8 cellular contexts compared by ENCODE assay signal in genomic region chr17:18314059-18314730, GRCh38. TPM values are rescaled to one million over a fixed set of nuclear protein-coding genes. Genes with fewer than 3 reads are reported as not detected.
A peak's percentile ranks its signal among the peaks of the same experiment; 100 is the strongest.
DNase-seq lines count a peak whose midpoint lies in the region; ATAC-seq and TF ChIP-seq lines count a peak whose summit lies in the region.

No MANE protein-coding gene starts in this region.

- H3K4me2 ChIP-seq in OCI-LY3 (ENCODE audit: low read length) = peak overlapping the region; percentile 77

- H3K27me3 ChIP-seq in CD8-positive, alpha-beta memory T cell (ENCODE audit: insufficient read depth, low read length, poor library complexity, severe bottlenecking) = no peaks in the 10 kb centered on the region
- H3K27me3 ChIP-seq in OCI-LY3 (ENCODE audit: low read depth, low read length) = no peaks in the 10 kb centered on the region

- peaks cover 54% of the 10 kb centered on the region for H3K79me2 ChIP-seq in OCI-LY3 (ENCODE audit: low read length)

- ATAC-seq in GM21717 (IDR thresholded peaks at IDR 0.05; ENCODE audit: unreplicated experiment) (peak; percentile 16), GM18520 (IDR thresholded peaks at IDR 0.05; ENCODE audit: unreplicated experiment) (no peak)

- H3K27me3 Mint-ChIP-seq in CD8-positive, alpha-beta memory T cell = peaks cover 0 to 3% of the 10 kb centered on the region in 2 donors
- no peaks in the 10 kb centered on the region for H3K27me3 Mint-ChIP-seq in dendritic cell treated with granulocyte-macrophage colony-stimulating factor and Interleukin-4, amounts not matched to agents 40 ng/mL and 50 ng/mL, for 4 days

- peak overlapping the region; percentile 100 for H3K4me3 ChIP-seq in CD8-positive, alpha-beta memory T cell (ENCODE audit: low read length)
- H3K4me3 ChIP-seq in OCI-LY3 (ENCODE audit: low read length) = peak overlapping the region; percentile 92

- peak in 1 of 5 donors; percentile 16 for DNase-seq in CD8-positive, alpha-beta memory T cell
- peak; percentile 52 for DNase-seq in midbrain (lab: John Stamatoyannopoulos, UW)
- DNase-seq in stimulated activated CD4-positive, alpha-beta T cell treated with anti-CD3 and anti-CD28 coated beads, Interleukin-2, amount 100 ng/mL, for 48 hours = no peak
- DNase-seq in GM19238 (ENCODE audit: insufficient read length, low spot score) = no peak

- peak overlapping the region; percentile 87 to 98 (median 96) for H3K4me3 Mint-ChIP-seq in CD8-positive, alpha-beta memory T cell
- peak overlapping the region; percentile 89 for H3K4me3 Mint-ChIP-seq in dendritic cell treated with granulocyte-macrophage colony-stimulating factor and Interleukin-4, amounts not matched to agents 40 ng/mL and 50 ng/mL, for 4 days

- no peak for TF ChIP-seq CTCF in OCI-LY3 (IDR thresholded peaks at IDR 0.05; ENCODE audit: low read depth, low read length)

- peak overlapping the region; percentile 96 for H3K27ac ChIP-seq in CD8-positive, alpha-beta memory T cell (ENCODE audit: low read depth, low read length)
- peak overlapping the region; percentile 79 for H3K27ac ChIP-seq in OCI-LY3 (ENCODE audit: low read length)

- H3K27ac Mint-ChIP-seq in CD8-positive, alpha-beta memory T cell = peak overlapping the region; percentile 83 to 99 (median 98)
- H3K27ac Mint-ChIP-seq in dendritic cell treated with granulocyte-macrophage colony-stimulating factor and Interleukin-4, amounts not matched to agents 40 ng/mL and 50 ng/mL, for 4 days = peak overlapping the region; percentile 100

- peak overlapping the region; percentile 68 for H3K9ac ChIP-seq in OCI-LY3 (ENCODE audit: low read length)

- H3K36me3 Mint-ChIP-seq in CD8-positive, alpha-beta memory T cell = peaks cover 0 to 60% (median 4%) of the 10 kb centered on the region in 3 donors
- peaks cover 90% of the 10 kb centered on the region for H3K36me3 Mint-ChIP-seq in dendritic cell treated with granulocyte-macrophage colony-stimulating factor and Interleukin-4, amounts not matched to agents 40 ng/mL and 50 ng/mL, for 4 days (ENCODE audit: low read depth)

- H2AFZ ChIP-seq in OCI-LY3 (ENCODE audit: low read depth, low read length) = no peak overlapping the region

- peaks cover 64 to 81% (median 73%) of the 10 kb centered on the region in 3 donors for H3K4me1 Mint-ChIP-seq in CD8-positive, alpha-beta memory T cell
- H3K4me1 Mint-ChIP-seq in dendritic cell treated with granulocyte-macrophage colony-stimulating factor and Interleukin-4, amounts not matched to agents 40 ng/mL and 50 ng/mL, for 4 days (ENCODE audit: low read depth) = peaks cover 73% of the 10 kb centered on the region

- intact Hi-C loops in dendritic cell treated with granulocyte-macrophage colony-stimulating factor and Interleukin-4, amounts not matched to agents 40 ng/mL and 50 ng/mL, for 4 days (cut with micrococcal nuclease) = no loop called here

- H3K4me1 ChIP-seq in CD8-positive, alpha-beta memory T cell (ENCODE audit: insufficient read depth, low read length) = peaks cover 65% of the 10 kb centered on the region
- H3K4me1 ChIP-seq in OCI-LY3 (ENCODE audit: low read length) = 0 out of 2 replicates have a peak, but pooled peaks cover 4% of the 10 kb centered on the region

- no peaks in the 10 kb centered on the region for H3K9me3 Mint-ChIP-seq in CD8-positive, alpha-beta memory T cell
- H3K9me3 Mint-ChIP-seq in dendritic cell treated with granulocyte-macrophage colony-stimulating factor and Interleukin-4, amounts not matched to agents 40 ng/mL and 50 ng/mL, for 4 days = peaks cover 6% of the 10 kb centered on the region

- H3K36me3 ChIP-seq in CD8-positive, alpha-beta memory T cell (ENCODE audit: insufficient read depth, low read length) = peaks cover 18% of the 10 kb centered on the region
- H3K36me3 ChIP-seq in OCI-LY3 (replicated peaks; ENCODE audit: low read depth, low read length) = no peaks in the 10 kb centered on the region

- CTCF ChIA-PET in CD8-positive, alpha-beta memory T cell (lab: Charles Lee) = no interaction called here

- H3K9me3 ChIP-seq in CD8-positive, alpha-beta memory T cell (ENCODE audit: low read length) = no peaks in the 10 kb centered on the region
- H3K9me3 ChIP-seq in OCI-LY3 (ENCODE audit: insufficient read depth, low read length) = no peaks in the 10 kb centered on the region

- no peaks in the 10 kb centered on the region for H4K20me1 ChIP-seq in OCI-LY3 (ENCODE audit: insufficient read depth, low read length)

- POLR2A ChIA-PET in CD8-positive, alpha-beta memory T cell (lab: Charles Lee) = interaction anchor here (0.7 to 1.0 kb wide), 2 partner anchors 49 to 131 kb away, joined by 3 read pairs; partner anchors contain the start of genes ALKBH5 and SHMT1

RNA-seq across cellular contexts. Expression of gene TOP3A, which starts 0.6 kb away (rescaled TPM):
- 10 to 100 TPM; 69.7 to 72.8 TPM for total RNA-seq in CD8-positive, alpha-beta memory T cell
- 21.7 TPM for polyA plus RNA-seq in CD8-positive, alpha-beta memory T cell

RNA-seq across cellular contexts. Expression of gene SMCR8, which starts 0.9 kb away (rescaled TPM):
- total RNA-seq in CD8-positive, alpha-beta memory T cell = 10 to 100 TPM; 26.7 to 26.9 TPM
- 4.9 TPM for polyA plus RNA-seq in CD8-positive, alpha-beta memory T cell

RNA-seq across cellular contexts. Expression of gene SHMT1, which starts 49.2 kb away (rescaled TPM):
- total RNA-seq in CD8-positive, alpha-beta memory T cell = 10 to 100 TPM; 42.4 to 43.8 TPM
- 28.8 TPM for polyA plus RNA-seq in CD8-positive, alpha-beta memory T cell

RNA-seq across cellular contexts. Expression of gene MIEF2, which starts 53.7 kb away (rescaled TPM):
- 1 to 10 TPM; 5.5 to 5.6 TPM for total RNA-seq in CD8-positive, alpha-beta memory T cell
- polyA plus RNA-seq in CD8-positive, alpha-beta memory T cell = 14.1 TPM

RNA-seq across cellular contexts. Expression of gene FLII, which starts 55.7 kb away (rescaled TPM):
- 100 to 1,000 TPM; 278 to 299 TPM for total RNA-seq in CD8-positive, alpha-beta memory T cell
- 216 TPM for polyA plus RNA-seq in CD8-positive, alpha-beta memory T cell
